8 cellular contexts compared by ENCODE assay signal in the genomic region with DNA sequence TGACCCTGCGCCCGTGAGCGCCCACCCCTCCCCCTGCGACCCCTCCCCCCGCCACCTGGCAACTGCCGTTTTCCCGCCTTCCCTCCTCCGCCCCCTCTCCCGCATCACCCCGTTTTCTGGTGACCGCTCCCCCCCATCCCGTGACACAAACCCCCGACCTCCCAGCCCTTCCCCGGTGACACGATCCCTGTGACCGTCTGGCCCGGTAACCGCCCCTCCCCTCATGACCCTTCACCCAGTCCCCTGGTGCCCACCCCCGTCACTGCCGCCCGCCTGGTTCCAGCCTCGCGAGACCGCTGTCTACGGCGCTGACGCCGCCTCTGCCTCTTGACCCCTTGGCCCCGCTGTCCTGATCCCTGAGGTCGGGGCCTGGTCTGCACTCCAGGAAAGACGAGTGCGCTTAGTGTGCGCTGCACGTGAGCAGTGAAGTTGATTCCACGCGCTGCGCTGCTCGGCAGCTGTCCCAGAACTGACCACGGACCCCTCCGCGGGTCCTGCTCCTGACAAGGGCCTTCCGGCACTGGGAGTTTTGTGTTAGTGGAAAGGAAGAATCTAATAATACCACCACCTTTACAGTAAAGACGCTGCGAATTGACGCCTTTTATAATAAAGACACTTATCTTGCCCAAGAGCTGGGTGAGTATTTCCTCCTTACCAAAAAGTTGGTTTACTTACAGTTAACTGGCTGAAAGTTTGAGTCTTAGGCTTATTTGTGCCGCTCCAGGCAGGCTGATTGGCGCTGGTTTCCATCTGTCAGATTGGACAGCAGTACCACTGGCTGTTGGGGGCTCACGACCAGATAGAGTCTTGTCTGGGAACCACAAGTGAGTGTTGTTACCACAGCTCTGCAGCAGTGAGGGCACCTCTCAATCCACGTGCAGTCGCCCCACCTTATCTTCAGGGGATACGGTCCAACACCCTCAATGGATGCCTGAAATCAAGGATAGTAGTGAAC. TPM values are rescaled to one million over a fixed set of nuclear protein-coding genes. Genes with fewer than 3 reads are reported as not detected.
DNase-seq lines count a peak whose midpoint lies in the region; ATAC-seq and TF ChIP-seq lines count a peak whose summit lies in the region.

No MANE protein-coding gene starts in this region.

- DNase-seq in NCI-H526 (lab: John Stamatoyannopoulos, UW) = peak; percentile 7 to 39
- no peak for DNase-seq in NCI-H526 treated with DMSO at 0.1 percent for 48 hours (lab: John Stamatoyannopoulos, UW)
- peak; percentile 72 for DNase-seq in LHCN-M2 (ENCODE audit: low read depth)
- peak; percentile 66 for DNase-seq in choroid plexus epithelial cell (ENCODE audit: low read depth)
- peak; percentile 91 for DNase-seq in left lobe of liver (ENCODE audit: low spot score)
- peak; percentile 48 for DNase-seq in stimulated activated CD4-positive, alpha-beta T cell treated with anti-CD3 and anti-CD28 coated beads, Interleukin-4, amount 100 ng/mL, for 24 hours

- peak overlapping the region; percentile 78 for H3K4me3 ChIP-seq in WI38 (ENCODE audit: low read depth, low read length)
- peak overlapping the region; percentile 87 for H3K4me3 ChIP-seq in choroid plexus epithelial cell (ENCODE audit: low read depth, low read length)

- TF ChIP-seq CTCF in WI38 (IDR thresholded peaks at IDR 0.05; ENCODE audit: low read depth, low read length) (no peak), choroid plexus epithelial cell (conservative IDR thresholded peaks at IDR 0.05; ENCODE audit: low read depth, low read length) (no peak)

- ATAC-seq in left lobe of liver (peak; percentile 78), HG02759 (IDR thresholded peaks at IDR 0.05; ENCODE audit: unreplicated experiment) (no peak)

RNA-seq across cellular contexts. Expression of a gene that starts 59.2 kb away (rescaled TPM):
- total RNA-seq in LHCN-M2 (2014; rRNA removed) (5.6 and 7.5 TPM in 2 replicates), left lobe of liver (9.3 TPM)
- 8.4 TPM for polyA plus RNA-seq in LHCN-M2 (2012)

RNA-seq across cellular contexts. Expression of a gene that starts 59.3 kb away (rescaled TPM):
- total RNA-seq in LHCN-M2 (2014; rRNA removed) (22.8 and 25.5 TPM in 2 replicates), left lobe of liver (9.9 TPM)
- polyA plus RNA-seq in LHCN-M2 (2012) = 21.9 TPM
